Comparison of ENCODE assay signal across 8 cellular contexts in the genomic region with DNA sequence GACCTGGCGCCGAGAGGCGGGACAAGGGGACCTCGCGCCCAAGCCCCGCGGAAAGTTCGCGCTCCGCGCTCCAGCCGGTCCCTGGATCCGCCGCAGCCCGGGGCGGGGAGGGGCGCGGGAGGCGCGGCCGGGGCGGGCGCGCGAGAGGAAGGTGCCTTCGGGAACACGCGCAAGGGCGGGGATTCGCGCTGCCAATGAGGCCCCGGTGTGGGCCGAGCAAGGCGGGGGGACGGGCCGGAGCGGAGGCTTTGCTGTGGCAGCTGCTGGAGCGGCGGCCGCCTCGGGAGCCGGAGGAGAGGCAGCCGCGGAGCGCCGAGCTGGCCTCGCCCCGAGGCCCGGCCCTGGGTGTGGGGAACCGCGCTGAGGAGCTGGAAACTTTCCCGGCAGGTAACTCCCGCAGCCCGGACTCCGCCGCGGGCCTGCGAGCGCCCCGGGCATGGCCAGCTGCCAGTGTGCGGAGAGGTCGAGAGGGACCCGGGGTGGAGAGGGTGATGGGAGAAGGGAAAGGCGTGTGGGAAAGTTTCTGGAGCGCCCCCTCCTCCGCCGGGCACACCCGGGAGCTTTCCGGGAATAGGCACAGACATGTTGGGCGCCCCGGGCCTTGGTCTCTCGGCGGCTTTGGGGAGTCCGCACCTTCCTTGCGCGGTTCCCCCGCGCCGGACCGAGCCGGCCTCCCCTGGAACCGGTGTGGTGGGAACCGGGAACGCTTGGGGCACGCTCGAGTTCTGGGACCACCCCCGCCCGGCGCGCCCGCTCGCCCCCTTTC. TPM values are rescaled to one million over a fixed set of nuclear protein-coding genes. Genes with fewer than 3 reads are reported as not detected.
A peak's percentile ranks its signal among the peaks of the same experiment; 100 is the strongest.
DNase-seq lines count a peak whose midpoint lies in the region; ATAC-seq and TF ChIP-seq lines count a peak whose summit lies in the region.

A gene (plus strand): TSS at position 245 of the 766 bp plus-strand sequence. CDS start 97,271 bp downstream, outside the sequence.

- peak; percentile 97 for TF ChIP-seq POLR2A in right lobe of liver (IDR thresholded peaks at IDR 0.05)

- peak within 1 kb of the TSS; percentile 76 for H3K4me3 Mint-ChIP-seq in activated CD4-positive, alpha-beta T cell treated with anti-CD3 and anti-CD28 coated beads, Interleukin-2, amount 10 ng/mL, durations not matched to agents 7 days and 5 days

- TF ChIP-seq CTCF in right lobe of liver (IDR thresholded peaks at IDR 0.05), result no peak

- H3K4me2 ChIP-seq in BLaER1, result peak within 1 kb of the TSS; percentile 100

- CTCF ChIA-PET in activated CD4-positive, alpha-beta T cell treated with anti-CD3 and anti-CD28 coated beads, Interleukin-2, amount 10 ng/mL, durations not matched to agents 7 days and 5 days (lab: Charles Lee), result no interaction called here

- ATAC-seq in HG03342 (IDR thresholded peaks at IDR 0.05; ENCODE audit: unreplicated experiment) (peak; percentile 94), right lobe of liver (peak; percentile 92 to 98 (median 94))

- POLR2A ChIA-PET in activated CD4-positive, alpha-beta T cell treated with anti-CD3 and anti-CD28 coated beads, Interleukin-2, amount 10 ng/mL, durations not matched to agents 7 days and 5 days (lab: Charles Lee), result no interaction called here

- peaks cover 18% of the 10 kb centered on the region for H3K4me1 Mint-ChIP-seq in activated CD4-positive, alpha-beta T cell treated with anti-CD3 and anti-CD28 coated beads, Interleukin-2, amount 10 ng/mL, durations not matched to agents 7 days and 5 days

- no peak within 1 kb of the TSS for H3K27ac ChIP-seq in BLaER1
- H3K27ac ChIP-seq in duodenal mucosa (ENCODE audit: low read depth, low read length), result peak within 1 kb of the TSS; percentile 81
- peak within 1 kb of the TSS; percentile 69 to 83 (median 77) for H3K27ac ChIP-seq in right lobe of liver

- 0% methylated on average over 10 of the region's 92 CpGs for WGBS in right lobe of liver (ENCODE audit: insufficient coverage, low coverage, low lambda C conversion rate, missing lambda C conversion rate)

- DNase-seq in GM19238 (ENCODE audit: insufficient read length, low spot score) (peak; percentile 54), NCI-H460 (ENCODE audit: extremely low read depth, low read depth) (peak; percentile 90), right lobe of liver (peak; percentile 96 to 97 (median 97))
- peak; percentile 72 for DNase-seq in activated CD4-positive, alpha-beta T cell treated with anti-CD3 and anti-CD28 coated beads, Interleukin-2, amount 10 ng/mL, durations not matched to agents 7 days and 5 days
- DNase-seq in stimulated activated CD4-positive, alpha-beta T cell treated with anti-CD3 and anti-CD28 coated beads, Interleukin-4, amount 100 ng/mL, for 24 hours, result peak; percentile 42

- H3K4me3 ChIP-seq in BLaER1 (peak within 1 kb of the TSS; percentile 77), duodenal mucosa (ENCODE audit: low read depth in 1 of 2, low read length in 2 of 2) (peak within 1 kb of the TSS; percentile 84 to 89), right lobe of liver (peak within 1 kb of the TSS; percentile 79 to 90 (median 87))

- H3K9me3 ChIP-seq in BLaER1 (no peaks in the 10 kb centered on the region), duodenal mucosa (ENCODE audit: control insufficient read depth in 1 of 2, low read length in 2 of 2) (no peaks in the 10 kb centered on the region), right lobe of liver (no peaks in the 10 kb centered on the region)

- no peaks in the 10 kb centered on the region for H3K36me3 Mint-ChIP-seq in activated CD4-positive, alpha-beta T cell treated with anti-CD3 and anti-CD28 coated beads, Interleukin-2, amount 10 ng/mL, durations not matched to agents 7 days and 5 days (ENCODE audit: low read depth)

- H3K27ac Mint-ChIP-seq in activated CD4-positive, alpha-beta T cell treated with anti-CD3 and anti-CD28 coated beads, Interleukin-2, amount 10 ng/mL, durations not matched to agents 7 days and 5 days, result no peak within 1 kb of the TSS

- H3K36me3 ChIP-seq in BLaER1 (no peaks in the 10 kb centered on the region), duodenal mucosa (ENCODE audit: control insufficient read depth in 1 of 2, insufficient read depth in 2 of 2, low read length in 2 of 2) (no peaks in the 10 kb centered on the region), right lobe of liver (no peaks in the 10 kb centered on the region)

- H3K4me1 ChIP-seq in BLaER1 (peaks cover 27% of the 10 kb centered on the region), duodenal mucosa (ENCODE audit: control insufficient read depth in 1 of 2, insufficient read depth in 2 of 2, low read length in 2 of 2) (peaks cover 2 to 30% of the 10 kb centered on the region in 2 donors), right lobe of liver (peaks cover 0 to 4% (median 0%) of the 10 kb centered on the region in 4 donors)

- H3K9me3 Mint-ChIP-seq in activated CD4-positive, alpha-beta T cell treated with anti-CD3 and anti-CD28 coated beads, Interleukin-2, amount 10 ng/mL, durations not matched to agents 7 days and 5 days, result no peaks in the 10 kb centered on the region

- H4K20me1 ChIP-seq in BLaER1, result peaks cover 35% of the 10 kb centered on the region

- peak within 1 kb of the TSS; percentile 72 for H3K9ac ChIP-seq in BLaER1
- peak within 1 kb of the TSS; percentile 76 to 82 for H3K9ac ChIP-seq in duodenal mucosa (ENCODE audit: low read depth in 1 of 2, low read length in 2 of 2)

- intact Hi-C loops in right lobe of liver (cut with DNase I), result no loop called here

- H3K27me3 ChIP-seq in BLaER1, result peaks cover 76% of the 10 kb centered on the region
- no peaks in the 10 kb centered on the region for H3K27me3 ChIP-seq in duodenal mucosa (ENCODE audit: control insufficient read depth in 1 of 2, insufficient read depth in 2 of 2, low read length in 2 of 2)
- H3K27me3 ChIP-seq in right lobe of liver, result no peaks in the 10 kb centered on the region

- peaks cover 67% of the 10 kb centered on the region for H3K27me3 Mint-ChIP-seq in activated CD4-positive, alpha-beta T cell treated with anti-CD3 and anti-CD28 coated beads, Interleukin-2, amount 10 ng/mL, durations not matched to agents 7 days and 5 days

RNA-seq across cellular contexts. Expression of the gene that starts here (rescaled TPM):
- total RNA-seq in NCI-H460 (2014; rRNA removed; shearing (Covaris generic)), result 12.1 and 14.9 TPM in 2 replicates
- 13.8 and 22.2 TPM in 2 replicates for polyA plus RNA-seq in NCI-H460 (2014; cell fraction: nucleus; rRNA removed)
- total RNA-seq in activated CD4-positive, alpha-beta T cell treated with anti-CD3 and anti-CD28 coated beads, Interleukin-2, amount 10 ng/mL, durations not matched to agents 7 days and 5 days, result under 1 TPM; 0.32 to 0.52 TPM
- total RNA-seq in right lobe of liver, result 10 to 100 TPM in 4 of 6 experiments, 1 to 10 TPM in 2; 4.0 to 12.7 (median 11.3) TPM

Comparison
In these comparisons a context has a peak if more than half of its experiments do, and no peak if none do; other contexts are left out.
1. Peak in DNase-seq in activated CD4-positive, alpha-beta T cell treated with anti-CD3 and anti-CD28 coated beads, Interleukin-2, amount 10 ng/mL, durations not matched to agents 7 days and 5 days; RNA of the gene not detected or under 1 TPM.
2. DNase-seq: peak in every context shown above with its lines; median percentile 97 in right lobe of liver; 90 in NCI-H460; 72 in activated CD4-positive, alpha-beta T cell treated with anti-CD3 and anti-CD28 coated beads, Interleukin-2, amount 10 ng/mL, durations not matched to agents 7 days and 5 days; 54 in GM19238; 42 in stimulated activated CD4-positive, alpha-beta T cell treated with anti-CD3 and anti-CD28 coated beads, Interleukin-4, amount 100 ng/mL, for 24 hours.